In the genomic region with DNA sequence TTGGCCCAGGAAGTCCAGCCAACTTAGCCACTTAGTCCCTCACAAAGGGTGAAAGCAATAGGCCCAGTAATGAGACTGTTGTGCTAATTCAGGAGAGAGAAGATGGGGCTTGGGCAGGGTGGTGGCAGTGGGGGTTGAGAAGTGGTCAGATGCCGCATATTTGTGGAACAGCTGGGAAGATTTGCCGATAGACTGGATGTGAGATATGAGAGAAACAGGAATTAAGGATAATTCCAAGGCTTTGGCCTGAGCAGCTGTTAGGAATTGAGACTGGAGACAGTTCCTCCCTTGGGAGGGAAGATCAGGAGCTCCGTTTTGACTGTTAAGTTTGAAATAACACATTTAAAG, we compare ENCODE assay signal across 12 cellular contexts.
DNase-seq lines count a peak whose midpoint lies in the region; ATAC-seq and TF ChIP-seq lines count a peak whose summit lies in the region.
"Had no signal": no experiment of that assay in that cellular context is flagged by ENCODE, and none has a peak within 500 bp of the region (broad histone marks: within the 10 kb centered on the region; RNA-seq: fewer than 3 reads in every experiment).

No MANE protein-coding gene starts in this region.

- peak overlapping the region; percentile 41 for H3K4me3 ChIP-seq in left ventricle myocardium inferior
- H3K4me3 ChIP-seq in right atrium auricular region, result peak overlapping the region in 1 of 2 donors; percentile 31
- H3K4me3 ChIP-seq in vagina, result peak overlapping the region in 1 of 2 donors; percentile 38

- no peak for TF ChIP-seq POLR2A in vagina (IDR thresholded peaks at IDR 0.05)

- intact Hi-C loops in left ventricle myocardium inferior (cut with micrococcal nuclease) (no loop called here), vagina (cut with DNase I) (no loop called here)
- intact Hi-C loops in activated CD4-positive, alpha-beta T cell treated with anti-CD3 and anti-CD28 coated beads, Interleukin-2, amount 10 ng/mL, durations not matched to agents 24 days and 14 days (cut with micrococcal nuclease), result loop anchor here (5.0 kb wide), 3 partner anchors 567 to 893 kb away; partner anchors contain the start of gene UCK2

- H3K27me3 Mint-ChIP-seq in activated CD4-positive, alpha-beta T cell treated with anti-CD3 and anti-CD28 coated beads, Interleukin-2, amount 10 ng/mL, durations not matched to agents 24 days and 14 days, result peaks cover 2% of the 10 kb centered on the region

- H3K4me1 ChIP-seq in left ventricle myocardium inferior, result no peaks in the 10 kb centered on the region
- no peaks in the 10 kb centered on the region for H3K4me1 ChIP-seq in right atrium auricular region
- H3K4me1 ChIP-seq in vagina, result peaks cover 11% of the 10 kb centered on the region

- TF ChIP-seq CTCF in left ventricle myocardium inferior (IDR thresholded peaks at IDR 0.05; ENCODE audit: borderline replicate concordance), result no peak
- TF ChIP-seq CTCF in right atrium auricular region (IDR thresholded peaks at IDR 0.05), result no peak
- no peak for TF ChIP-seq CTCF in vagina (IDR thresholded peaks at IDR 0.05)

- no peak overlapping the region for H3K4me3 Mint-ChIP-seq in activated CD4-positive, alpha-beta T cell treated with anti-CD3 and anti-CD28 coated beads, Interleukin-2, amount 10 ng/mL, durations not matched to agents 24 days and 14 days
- H3K4me3 Mint-ChIP-seq: activated CD4-positive, alpha-beta T cell treated with anti-CD3 and anti-CD28 coated beads, Interleukin-2, amount 10 ng/mL, durations not matched to agents 7 days and 5 days; activated naive CD4-positive, alpha-beta T cell treated with anti-CD3 and anti-CD28 coated beads, Interleukin-2, amount 10 ng/mL, durations not matched to agents 7 days and 5 days had no signal

- no peaks in the 10 kb centered on the region for H3K36me3 ChIP-seq in left ventricle myocardium inferior
- H3K36me3 ChIP-seq in right atrium auricular region, result no peaks in the 10 kb centered on the region
- H3K36me3 ChIP-seq in KOPT-K1 (ENCODE audit: insufficient read depth, low read length), result no peaks in the 10 kb centered on the region
- no peaks in the 10 kb centered on the region for H3K36me3 ChIP-seq in vagina

- H3K9me3 Mint-ChIP-seq in activated CD4-positive, alpha-beta T cell treated with anti-CD3 and anti-CD28 coated beads, Interleukin-2, amount 10 ng/mL, durations not matched to agents 24 days and 14 days, result peaks cover 3% of the 10 kb centered on the region

- H3K36me3 Mint-ChIP-seq in activated CD4-positive, alpha-beta T cell treated with anti-CD3 and anti-CD28 coated beads, Interleukin-2, amount 10 ng/mL, durations not matched to agents 24 days and 14 days (ENCODE audit: low read depth), result no peaks in the 10 kb centered on the region
- H3K36me3 Mint-ChIP-seq: activated naive CD4-positive, alpha-beta T cell treated with anti-CD3 and anti-CD28 coated beads, Interleukin-2, amount 10 ng/mL, durations not matched to agents 7 days and 5 days had no signal

- ATAC-seq in left lobe of liver, result no peak

- peaks cover 9% of the 10 kb centered on the region for H3K4me1 Mint-ChIP-seq in activated CD4-positive, alpha-beta T cell treated with anti-CD3 and anti-CD28 coated beads, Interleukin-2, amount 10 ng/mL, durations not matched to agents 24 days and 14 days

- H3K27ac ChIP-seq in left ventricle myocardium inferior (replicated peaks), result no peak overlapping the region
- no peak overlapping the region for H3K27ac ChIP-seq in right atrium auricular region
- H3K27ac ChIP-seq in KOPT-K1 (ENCODE audit: low read depth, low read length, poor library complexity, severe bottlenecking), result peak overlapping the region; percentile 75
- H3K27ac ChIP-seq in vagina, result no peak overlapping the region

- no peak for DNase-seq in left ventricle myocardium inferior
- no peak for DNase-seq in right atrium auricular region (ENCODE audit: low spot score)
- DNase-seq in germinal center (ENCODE audit: low spot score), result peak; percentile 8
- DNase-seq in activated CD4-positive, alpha-beta T cell treated with anti-CD3 and anti-CD28 coated beads, Interleukin-2, amount 10 ng/mL, durations not matched to agents 24 days and 14 days, result no peak
- DNase-seq in SHP77 (lab: John Stamatoyannopoulos, UW), result no peak
- no peak for DNase-seq in vagina (ENCODE audit: extremely low spot score in 2 of 2)
- no peak for DNase-seq in left lobe of liver (ENCODE audit: low spot score)
- DNase-seq: ACHN, dorsolateral prefrontal cortex had no signal

- H3K27me3 ChIP-seq in left ventricle myocardium inferior (ENCODE audit: low read depth) (no peaks in the 10 kb centered on the region), right atrium auricular region (no peaks in the 10 kb centered on the region), vagina (no peaks in the 10 kb centered on the region)

- H3K9me3 ChIP-seq in left ventricle myocardium inferior (replicated peaks) (peaks cover 9% of the 10 kb centered on the region), right atrium auricular region (no peaks in the 10 kb centered on the region), KOPT-K1 (ENCODE audit: insufficient read depth, low read length, poor library complexity, severe bottlenecking) (no peaks in the 10 kb centered on the region), vagina (no peaks in the 10 kb centered on the region)

- H3K27ac Mint-ChIP-seq in activated CD4-positive, alpha-beta T cell treated with anti-CD3 and anti-CD28 coated beads, Interleukin-2, amount 10 ng/mL, durations not matched to agents 24 days and 14 days, result no peak overlapping the region
- H3K27ac Mint-ChIP-seq: activated CD4-positive, alpha-beta T cell treated with anti-CD3 and anti-CD28 coated beads, Interleukin-2, amount 10 ng/mL, durations not matched to agents 7 days and 5 days; activated naive CD4-positive, alpha-beta T cell treated with anti-CD3 and anti-CD28 coated beads, Interleukin-2, amount 10 ng/mL, durations not matched to agents 7 days and 5 days had no signal
